Comparison of ENCODE assay signal across 11 cellular contexts in the genomic region with DNA sequence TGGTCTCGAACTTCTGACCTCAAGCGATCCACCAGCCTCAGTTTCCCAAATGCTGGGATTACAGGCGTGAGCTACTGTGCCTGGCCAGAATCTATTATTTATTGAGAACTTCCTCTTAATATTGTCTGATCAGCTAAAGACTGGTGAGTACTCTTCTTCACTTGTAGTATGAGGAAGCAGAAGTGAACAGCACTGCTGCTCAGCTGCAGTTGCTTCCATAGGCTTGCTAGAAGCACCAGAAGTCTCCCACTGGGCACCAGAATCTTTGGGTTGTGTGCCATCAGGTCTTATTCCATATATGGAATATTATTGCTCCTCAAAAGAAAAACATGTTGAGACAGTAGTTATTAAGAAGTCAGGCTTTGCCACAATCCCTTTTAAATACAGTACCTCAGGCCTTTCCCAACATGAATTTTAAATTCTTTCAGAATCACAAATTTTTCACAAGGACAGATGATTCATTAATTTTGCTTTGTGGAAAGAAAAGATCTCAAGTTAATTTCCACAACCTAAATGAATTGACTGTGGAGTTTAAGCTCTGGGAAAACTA. TPM values are rescaled to one million over a fixed set of nuclear protein-coding genes. Genes with fewer than 3 reads are reported as not detected.
DNase-seq lines count a peak whose midpoint lies in the region; ATAC-seq and TF ChIP-seq lines count a peak whose summit lies in the region.
"Had no signal": no experiment of that assay in that cellular context is flagged by ENCODE, and none has a peak within 500 bp of the region (broad histone marks: within the 10 kb centered on the region; RNA-seq: fewer than 3 reads in every experiment).

No MANE protein-coding gene starts in this region.

- H3K79me2 ChIP-seq in MM.1S (ENCODE audit: low read length), result peaks cover 12% of the 10 kb centered on the region

- H3K36me3 ChIP-seq in MM.1S (replicated peaks; ENCODE audit: insufficient read depth, low read length) (no peaks in the 10 kb centered on the region), adipocyte (ENCODE audit: control insufficient read depth, insufficient read depth, low read length, severe bottlenecking) (no peaks in the 10 kb centered on the region)

- H2AFZ ChIP-seq in MM.1S (ENCODE audit: low read length), result no peak overlapping the region

- peaks cover 17 to 35% of the 10 kb centered on the region in 2 donors for H3K4me1 Mint-ChIP-seq in natural killer cell treated with Interleukin-12 subunit alpha and Interleukin-12 subunit beta and Interleukin-15 and Interleukin-18, amount 100 ng/mL, for 72 hours (ENCODE audit: low read depth in 2 of 2)

- TF ChIP-seq CTCF in MM.1S (IDR thresholded peaks at IDR 0.05; ENCODE audit: low read length), result no peak

- H3K27me3 ChIP-seq in MM.1S (replicated peaks; ENCODE audit: insufficient read depth, low read length) (no peaks in the 10 kb centered on the region), adipocyte (replicated peaks; ENCODE audit: control insufficient read depth, insufficient read depth, low read length) (no peaks in the 10 kb centered on the region)
- H3K27me3 ChIP-seq: testis had no signal

- H3K9me3 ChIP-seq in MM.1S (replicated peaks; ENCODE audit: insufficient read depth, low read length), result no peaks in the 10 kb centered on the region
- no peaks in the 10 kb centered on the region for H3K9me3 ChIP-seq in adipocyte (ENCODE audit: control insufficient read depth, low read length)
- H3K9me3 ChIP-seq: testis had no signal

- H3K9me3 Mint-ChIP-seq in natural killer cell treated with Interleukin-12 subunit alpha and Interleukin-12 subunit beta and Interleukin-15 and Interleukin-18, amount 100 ng/mL, for 72 hours, result no peaks in the 10 kb centered on the region

- H3K9ac ChIP-seq in MM.1S (ENCODE audit: low read length), result no peak overlapping the region
- H3K9ac ChIP-seq in adipocyte (ENCODE audit: low read length), result peak overlapping the region; percentile 47

- H3K27ac ChIP-seq in MM.1S (ENCODE audit: low read length), result peak overlapping the region; percentile 66; the same call in 1 of the 2 replicates
- H3K27ac ChIP-seq: testis had no signal

- DNase-seq in GF-D8 (lab: John Stamatoyannopoulos, UW) (peak; percentile 3), MM.1S (no peak), adipocyte (ENCODE audit: low read depth) (no peak), T-helper 1 cell (no peak), GOT3 (lab: John Stamatoyannopoulos, UW) (no peak)
- DNase-seq in natural killer cell treated with Interleukin-12 subunit alpha and Interleukin-12 subunit beta and Interleukin-15 and Interleukin-18, amount 100 ng/mL, for 72 hours (ENCODE audit: low spot score), result no peak
- DNase-seq: Calu3, H7, NCI-H2029, testis had no signal

- peaks cover 17% of the 10 kb centered on the region for H3K4me1 ChIP-seq in MM.1S (ENCODE audit: low read length)
- peaks cover 60% of the 10 kb centered on the region for H3K4me1 ChIP-seq in adipocyte (ENCODE audit: control insufficient read depth, insufficient read depth, low read length)

- H3K4me2 ChIP-seq in MM.1S (ENCODE audit: low read depth, low read length), result peak overlapping the region; percentile 49; the same call in 1 of the 2 replicates

- no peak overlapping the region for H3K4me3 Mint-ChIP-seq in natural killer cell treated with Interleukin-12 subunit alpha and Interleukin-12 subunit beta and Interleukin-15 and Interleukin-18, amount 100 ng/mL, for 72 hours

- H3F3A ChIP-seq in MM.1S (ENCODE audit: insufficient read depth, low read length), result peaks cover 12% of the 10 kb centered on the region

- no peak for ATAC-seq in natural killer cell treated with Interleukin-12 subunit alpha and Interleukin-12 subunit beta and Interleukin-15 and Interleukin-18, amount 100 ng/mL, for 72 hours
- ATAC-seq in GM21529 (IDR thresholded peaks at IDR 0.05; ENCODE audit: unreplicated experiment), result no peak

- H3K27me3 Mint-ChIP-seq in natural killer cell treated with Interleukin-12 subunit alpha and Interleukin-12 subunit beta and Interleukin-15 and Interleukin-18, amount 100 ng/mL, for 72 hours, result no peaks in the 10 kb centered on the region

- H4K20me1 ChIP-seq in MM.1S (ENCODE audit: insufficient read depth, low read length), result no peaks in the 10 kb centered on the region

- H3K36me3 Mint-ChIP-seq in natural killer cell treated with Interleukin-12 subunit alpha and Interleukin-12 subunit beta and Interleukin-15 and Interleukin-18, amount 100 ng/mL, for 72 hours, result no peaks in the 10 kb centered on the region

- H3K4me3 ChIP-seq in MM.1S (ENCODE audit: low read length), result no peak overlapping the region
- peak overlapping the region; percentile 31 for H3K4me3 ChIP-seq in adipocyte (ENCODE audit: low read length)
- H3K4me3 ChIP-seq: testis had no signal

- peak overlapping the region; percentile 8 to 35 for H3K27ac Mint-ChIP-seq in natural killer cell treated with Interleukin-12 subunit alpha and Interleukin-12 subunit beta and Interleukin-15 and Interleukin-18, amount 100 ng/mL, for 72 hours

- H3K9me2 ChIP-seq in MM.1S (replicated peaks; ENCODE audit: insufficient read depth, low read length), result no peaks in the 10 kb centered on the region

RNA-seq across cellular contexts. Expression of a gene that starts 17.2 kb away (rescaled TPM):
- 10 to 100 TPM; 10.7 to 26.1 TPM for total RNA-seq in natural killer cell treated with Interleukin-12 subunit alpha and Interleukin-12 subunit beta and Interleukin-15 and Interleukin-18, amount 100 ng/mL, for 72 hours
